Comparison of ENCODE assay signal across 9 cellular contexts in genomic region chr16:56603589-56603988, GRCh38. TPM values are rescaled to one million over a fixed set of nuclear protein-coding genes. Genes with fewer than 3 reads are reported as not detected.
DNase-seq lines count a peak whose midpoint lies in the region; ATAC-seq and TF ChIP-seq lines count a peak whose summit lies in the region.
"Had no signal": no experiment of that assay in that cellular context is flagged by ENCODE, and none has a peak within 500 bp of the region (broad histone marks: within the 10 kb centered on the region; RNA-seq: fewer than 3 reads in every experiment).

No MANE protein-coding gene starts in this region.

- peaks cover 20 to 28% of the 10 kb centered on the region in 2 donors for H3K4me1 Mint-ChIP-seq in natural killer cell

- H3K18ac ChIP-seq in mesenchymal stem cell (ENCODE audit: low read depth in 1 of 2, low read length in 2 of 2): no peak overlapping the region

- peaks cover 20% of the 10 kb centered on the region for H3K4me1 ChIP-seq in mesenchymal stem cell (ENCODE audit: control insufficient read depth, insufficient read depth, low read depth, low read length)

- H3K9me3 ChIP-seq in mesenchymal stem cell (ENCODE audit: control insufficient read depth, low read length): no peaks in the 10 kb centered on the region

- ATAC-seq in HG02588 (IDR thresholded peaks at IDR 0.05; ENCODE audit: unreplicated experiment) (no peak), HG02884 (IDR thresholded peaks at IDR 0.05; ENCODE audit: unreplicated experiment) (no peak), natural killer cell (no peak)

- H3K36me3 ChIP-seq in mesenchymal stem cell (ENCODE audit: control insufficient read depth in 1 of 2, insufficient read depth in 2 of 2, low read depth in 1 of 2, low read length in 2 of 2): no peaks in the 10 kb centered on the region

- H3K27me3 ChIP-seq in mesenchymal stem cell (ENCODE audit: control insufficient read depth in 1 of 2, insufficient read depth in 1 of 2, low read length in 2 of 2): no peaks in the 10 kb centered on the region

- no peak overlapping the region for H3K4me3 Mint-ChIP-seq in natural killer cell

- H3K79me1 ChIP-seq in mesenchymal stem cell (replicated peaks; ENCODE audit: low read length, poor library complexity, severe bottlenecking): peaks cover 4% of the 10 kb centered on the region

- DNase-seq in activated CD4-positive, alpha-beta T cell treated with anti-CD3 and anti-CD28 coated beads for 48 hours: peak; percentile 23
- no peak for DNase-seq in activated CD4-positive, alpha-beta T cell treated with anti-CD3 and anti-CD28 coated beads, Interleukin-2, amount 50 U/mL, for 4 hours
- DNase-seq in NCI-H146 (lab: John Stamatoyannopoulos, UW) (peak; percentile 42), cerebellar cortex (ENCODE audit: low spot score) (peak; percentile 60), mesenchymal stem cell (peak; percentile 60), natural killer cell (no peak)

- H2AFZ ChIP-seq in mesenchymal stem cell (ENCODE audit: low read depth, low read length): no peak overlapping the region

- H2BK12ac ChIP-seq in mesenchymal stem cell (ENCODE audit: low read length in 2 of 2): peak overlapping the region in 1 of 2 experiments; percentile 52

- no peak overlapping the region for H2BK5ac ChIP-seq in mesenchymal stem cell (ENCODE audit: low read depth, low read length, poor library complexity, severe bottlenecking)

- H3K27ac ChIP-seq in mesenchymal stem cell (ENCODE audit: low read length, poor library complexity, severe bottlenecking): no peak overlapping the region

- H4K8ac ChIP-seq in mesenchymal stem cell (ENCODE audit: low read length): no peak overlapping the region

- H3K9ac ChIP-seq in mesenchymal stem cell (ENCODE audit: low read length): peak overlapping the region; percentile 13

- no peak overlapping the region for H3K4me2 ChIP-seq in mesenchymal stem cell (ENCODE audit: low read length, poor library complexity, severe bottlenecking)

- H3K4me3 ChIP-seq in mesenchymal stem cell (ENCODE audit: insufficient read depth in 1 of 2, low read depth in 1 of 2, low read length in 2 of 2): no peak overlapping the region
- H3K4me3 ChIP-seq: skin epidermis had no signal

- H4K91ac ChIP-seq in mesenchymal stem cell (ENCODE audit: low read length): no peak overlapping the region

- H3K36me3 Mint-ChIP-seq in natural killer cell: no peaks in the 10 kb centered on the region

- 64% methylated on average over 4 of the region's 4 CpGs for WGBS in mesenchymal stem cell

- no peak overlapping the region for H3K23ac ChIP-seq in mesenchymal stem cell (ENCODE audit: low read length in 2 of 2)

- H3K9me3 Mint-ChIP-seq in natural killer cell: no peaks in the 10 kb centered on the region

- H2AK5ac ChIP-seq in mesenchymal stem cell (ENCODE audit: low read length, severe bottlenecking): no peak overlapping the region

- no peak overlapping the region for H3K4ac ChIP-seq in mesenchymal stem cell (ENCODE audit: low read depth in 1 of 2, low read length in 2 of 2)

- no peak overlapping the region for H2BK15ac ChIP-seq in mesenchymal stem cell (ENCODE audit: low read depth, poor library complexity, severe bottlenecking)

- H3K14ac ChIP-seq in mesenchymal stem cell (ENCODE audit: low read length in 2 of 2): no peak overlapping the region

- H2BK120ac ChIP-seq in mesenchymal stem cell (ENCODE audit: low read depth, low read length): no peak overlapping the region

- H3K27me3 Mint-ChIP-seq in natural killer cell (ENCODE audit: low read depth in 2 of 2): peaks cover 17% of the 10 kb centered on the region in 2 donors

- intact Hi-C loops in natural killer cell (cut with micrococcal nuclease): no loop called here

- H3K27ac Mint-ChIP-seq in natural killer cell: no peak overlapping the region

- no peak for TF ChIP-seq CTCF in natural killer cell (IDR thresholded peaks at IDR 0.05)

RNA-seq across cellular contexts. Expression of gene MT2A, which starts 4.8 kb away (rescaled TPM):
- 1,482 TPM for polyA plus RNA-seq in mesenchymal stem cell (2013, experiment 1 of 2)
- polyA plus RNA-seq in mesenchymal stem cell (2013, experiment 2 of 2): 1,482 TPM
- total RNA-seq in natural killer cell: 10 to 100 TPM; 33.0 to 81.5 (median 70.6) TPM

RNA-seq across cellular contexts. Expression of gene MT3, which starts 14.3 kb away (rescaled TPM):
- polyA plus RNA-seq in mesenchymal stem cell (2013, experiment 1 of 2): not detected
- polyA plus RNA-seq in mesenchymal stem cell (2013, experiment 2 of 2): 0.18 TPM
- total RNA-seq in natural killer cell: not detected

RNA-seq across cellular contexts. Expression of gene MT1E, which starts 22.0 kb away (rescaled TPM):
- polyA plus RNA-seq in mesenchymal stem cell (2013, experiment 1 of 2): 93.8 TPM
- polyA plus RNA-seq in mesenchymal stem cell (2013, experiment 2 of 2): 92.9 TPM
- total RNA-seq in natural killer cell: 1 to 10 TPM in 1 of 3 donors, under 1 TPM in 1, not detected in 1; 0.40 to 3.2 TPM

RNA-seq across cellular contexts. Expression of gene MT1M, which starts 28.9 kb away (rescaled TPM):
- polyA plus RNA-seq in mesenchymal stem cell (2013, experiment 1 of 2): 0.08 TPM
- polyA plus RNA-seq in mesenchymal stem cell (2013, experiment 2 of 2): not detected
- total RNA-seq in natural killer cell: not detected

RNA-seq across cellular contexts. Expression of gene MT1A, which starts 34.9 kb away (rescaled TPM):
- polyA plus RNA-seq in mesenchymal stem cell (2013, experiment 1 of 2): 0.68 TPM
- 0.60 TPM for polyA plus RNA-seq in mesenchymal stem cell (2013, experiment 2 of 2)
- not detected for total RNA-seq in natural killer cell

Comparison
In these comparisons a context has a peak if more than half of its experiments do, and no peak if none do; other contexts are left out.
1. DNase-seq: peak in activated CD4-positive, alpha-beta T cell treated with anti-CD3 and anti-CD28 coated beads for 48 hours (single experiment), NCI-H146 (single experiment), cerebellar cortex (single experiment) and mesenchymal stem cell (single experiment); none in activated CD4-positive, alpha-beta T cell treated with anti-CD3 and anti-CD28 coated beads, Interleukin-2, amount 50 U/mL, for 4 hours (0 of 2) and natural killer cell (single experiment).